7 cellular contexts compared by ENCODE assay signal in the genomic region with DNA sequence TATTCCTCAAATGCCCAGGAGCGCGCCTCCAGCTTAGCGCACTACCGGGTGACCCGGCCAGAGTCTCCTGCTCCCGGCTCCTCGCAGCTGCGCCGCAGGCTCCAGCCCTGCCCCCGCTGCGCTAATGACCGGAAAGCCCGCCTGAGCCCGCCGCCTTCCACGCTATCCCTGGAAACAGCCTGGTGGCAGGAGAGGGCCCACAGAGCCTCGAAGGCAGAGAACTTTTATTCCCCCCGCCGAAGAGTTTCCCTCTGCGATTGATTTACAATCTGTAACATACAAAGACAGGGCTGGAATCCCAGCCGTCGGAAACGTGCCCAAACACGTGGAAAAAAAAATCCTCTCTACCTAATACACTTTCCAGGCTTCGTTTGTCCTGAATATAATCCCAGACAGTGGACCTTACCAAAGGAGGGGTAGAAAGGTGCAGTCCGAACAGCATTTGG. TPM values are rescaled to one million over a fixed set of nuclear protein-coding genes. Genes with fewer than 3 reads are reported as not detected.
DNase-seq lines count a peak whose midpoint lies in the region; ATAC-seq and TF ChIP-seq lines count a peak whose summit lies in the region.

No MANE protein-coding gene starts in this region.

- TF ChIP-seq POLR2A in heart left ventricle (IDR thresholded peaks at IDR 0.05) (no peak), gastrocnemius medialis (IDR thresholded peaks at IDR 0.05) (no peak)

- H3K27ac ChIP-seq in SJCRH30 (peak overlapping the region; percentile 34), heart left ventricle (no peak overlapping the region), gastrocnemius medialis (no peak overlapping the region)

- H3K9me3 ChIP-seq in SJCRH30 (replicated peaks) (no peaks in the 10 kb centered on the region), heart left ventricle (no peaks in the 10 kb centered on the region), gastrocnemius medialis (no peaks in the 10 kb centered on the region)

- intact Hi-C loops in heart left ventricle (cut with DNase I) (loop anchor here in 2 of 10 donors (5.0 kb wide), 1 partner anchor 40 kb away; the partner anchor contains the start of gene TMEM106C (in 2 of the 2)), gastrocnemius medialis (cut with DNase I; ENCODE audit: low total_unique reads) (no loop called here)

- peak; percentile 72 for DNase-seq in H7
- peak; percentile 81 to 82 for DNase-seq in SJCRH30
- peak in 4 of 5 donors; percentile 37 to 61 (median 53) for DNase-seq in heart left ventricle
- no peak for DNase-seq in gastrocnemius medialis
- no peak for DNase-seq in NCI-H1048 (lab: John Stamatoyannopoulos, UW)
- no peak for DNase-seq in Ammon's horn (ENCODE audit: low spot score)

- peak; percentile 27 to 69 (median 59) for ATAC-seq in heart left ventricle
- no peak for ATAC-seq in gastrocnemius medialis
- ATAC-seq in HG03108 (IDR thresholded peaks at IDR 0.05; ENCODE audit: unreplicated experiment): no peak

- TF ChIP-seq CTCF in heart left ventricle (IDR thresholded peaks at IDR 0.05) (peak in 1 of 12 donors; percentile 14), gastrocnemius medialis (IDR thresholded peaks at IDR 0.05 in 4 of 5, conservative IDR thresholded peaks at IDR 0.05 in 1 of 5) (no peak)

- H3K36me3 ChIP-seq in H7 (replicated peaks; ENCODE audit: control insufficient read depth, insufficient read depth, low read length) (no peaks in the 10 kb centered on the region), SJCRH30 (no peaks in the 10 kb centered on the region), heart left ventricle (no peaks in the 10 kb centered on the region), gastrocnemius medialis (no peaks in the 10 kb centered on the region)

- no peak overlapping the region for H3K4me3 ChIP-seq in H7 (ENCODE audit: insufficient read depth, low read depth, low read length)
- H3K4me3 ChIP-seq in SJCRH30: peak overlapping the region; percentile 61
- H3K4me3 ChIP-seq in heart left ventricle: peak overlapping the region in 11 of 12 donors; percentile 6 to 65 (median 55)
- H3K4me3 ChIP-seq in gastrocnemius medialis: peak overlapping the region; percentile 38 to 53 (median 49)

- WGBS in heart left ventricle, 4 donors: 2 to 4% (median 2%) methylated on average over 10 to 26 of the region's 26 CpGs

- peaks cover 98% of the 10 kb centered on the region for H3K27me3 ChIP-seq in H7 (ENCODE audit: control insufficient read depth, insufficient read depth, low read length)
- no peaks in the 10 kb centered on the region for H3K27me3 ChIP-seq in SJCRH30
- peaks cover 20 to 90% (median 44%) of the 10 kb centered on the region in 9 donors for H3K27me3 ChIP-seq in heart left ventricle
- H3K27me3 ChIP-seq in gastrocnemius medialis: peaks cover 48 to 66% (median 64%) of the 10 kb centered on the region in 3 donors

- H3K4me1 ChIP-seq in SJCRH30 (no peaks in the 10 kb centered on the region), heart left ventricle (peaks cover 3 to 47% (median 40%) of the 10 kb centered on the region in 12 donors), gastrocnemius medialis (peaks cover 37 to 42% of the 10 kb centered on the region in 2 donors)

- in situ Hi-C loops in gastrocnemius medialis (cut with MboI; ENCODE audit: low sequenced_read_pairs in 4 of 4): no loop called here

RNA-seq across cellular contexts. Expression of gene COL2A1, which starts 1.5 kb away (rescaled TPM):
- 2.0 and 4.6 TPM in 2 replicates for total RNA-seq in H7 (2014; rRNA removed; shearing (Covaris generic))
- total RNA-seq in SJCRH30 (2014; rRNA removed; shearing (Covaris generic)): 200 and 211 TPM in 2 replicates
- total RNA-seq in heart left ventricle (under 1 TPM in 2 of 9 donors, not detected in 7; 0.05 to 0.39 TPM), gastrocnemius medialis (not detected)
- polyA plus RNA-seq in heart left ventricle: under 1 TPM in 1 of 2 donors, not detected in 1; 0.04 TPM

RNA-seq across cellular contexts. Expression of gene TMEM106C, which starts 39.4 kb away (rescaled TPM):
- total RNA-seq in H7 (2014; rRNA removed; shearing (Covaris generic)): 13.4 and 15.6 TPM in 2 replicates
- total RNA-seq in SJCRH30 (2014; rRNA removed; shearing (Covaris generic)): 126 and 145 TPM in 2 replicates
- total RNA-seq in heart left ventricle (10 to 100 TPM; 39.3 to 66.6 (median 50.0) TPM), gastrocnemius medialis (10 to 100 TPM; 11.8 to 27.1 (median 24.8) TPM)
- 10 to 100 TPM; 23.0 to 63.9 TPM for polyA plus RNA-seq in heart left ventricle

Comparison
In these comparisons a context has a peak if more than half of its experiments do, and no peak if none do; other contexts are left out.
1. DNase-seq: peak in H7 (single experiment), SJCRH30 (2 of 2) and heart left ventricle (4 of 5); none in gastrocnemius medialis (0 of 2), NCI-H1048 (single experiment) and Ammon's horn (single experiment).
2. ATAC-seq: peak in heart left ventricle (4 of 4); none in gastrocnemius medialis (0 of 2) and HG03108 (single experiment).
3. RNA of gene COL2A1, which starts 1.5 kb away (total RNA-seq): 200 to 211 TPM in SJCRH30; 2.0 to 4.6 TPM in H7, 0.05 to 0.39 TPM in heart left ventricle and not detected in gastrocnemius medialis; every median in the first group is over 10 times any median in the second.